In the genomic region with DNA sequence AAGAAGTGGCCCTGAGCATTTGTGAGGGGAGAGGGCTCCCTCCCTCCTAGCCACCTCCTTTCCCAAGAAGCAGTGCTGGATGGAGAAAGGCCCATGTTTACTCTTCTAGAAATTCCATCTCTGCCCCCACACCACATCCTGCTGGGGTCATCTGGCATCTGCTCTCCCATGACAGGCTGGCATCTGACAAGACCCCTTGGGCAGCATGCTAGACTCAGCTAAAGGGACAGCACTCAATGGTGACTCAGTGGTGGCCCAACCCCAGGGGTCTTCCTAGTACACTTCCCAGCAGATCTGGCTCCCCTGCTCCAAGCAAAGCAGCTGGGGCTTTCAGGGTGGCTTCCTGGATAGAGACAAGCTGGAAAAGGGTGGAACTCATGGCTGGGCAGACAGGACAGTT, we compare ENCODE assay signal across 1 cellular context.
TF ChIP-seq lines count a peak whose summit lies in the region.

No MANE protein-coding gene starts in this region.

TF ChIP-seq in IMR-90, 13 proteins besides CTCF, POLR2A, EP300 and RAD21:
- no peak for TF ChIP-seq RFX5 (IDR thresholded peaks at IDR 0.05; ENCODE audit: low read depth, low read length)
- no peak for TF ChIP-seq FOS (IDR thresholded peaks at IDR 0.05; ENCODE audit: low read depth, low read length)
- no peak for TF ChIP-seq SMC3 (IDR thresholded peaks at IDR 0.05; ENCODE audit: low read depth, low read length)
- peak; percentile 21; the same call in 1 of the 2 replicates for TF ChIP-seq MAZ (IDR thresholded peaks at IDR 0.05; ENCODE audit: borderline replicate concordance, low read depth, low read length)
- TF ChIP-seq MXI1 (IDR thresholded peaks at IDR 0.05; ENCODE audit: borderline replicate concordance, low read depth, low read length), result no peak
